Comparison of ENCODE assay signal across 1 cellular context in the genomic region with DNA sequence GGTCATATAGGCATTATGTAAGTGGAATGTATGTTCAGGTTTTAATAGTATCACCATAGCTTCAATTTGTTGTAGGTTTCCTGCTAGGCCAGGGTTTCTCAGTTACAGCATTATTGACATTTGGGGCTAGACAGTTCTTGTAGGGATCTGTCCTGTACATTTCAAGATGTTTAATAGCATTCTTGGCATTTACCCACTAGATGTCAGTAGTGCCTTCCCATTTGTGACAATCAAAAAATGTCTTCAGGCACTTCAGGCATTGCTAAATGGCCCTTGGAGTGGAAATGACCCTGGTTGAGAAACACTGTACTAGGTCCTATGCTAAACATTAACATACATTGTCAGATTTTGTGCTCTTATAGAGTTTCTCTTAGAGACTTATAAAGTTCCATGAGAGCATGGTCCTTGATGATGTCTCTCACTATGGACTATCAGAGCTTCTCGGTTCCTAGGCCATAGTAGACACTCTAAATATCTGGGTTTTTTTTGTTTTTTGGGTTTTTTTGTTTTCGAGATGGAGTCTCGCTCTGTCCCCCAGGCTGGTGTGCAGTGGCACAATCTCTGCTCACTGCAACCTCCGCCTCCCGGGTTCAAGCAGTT.
TF ChIP-seq lines count a peak whose summit lies in the region.

No MANE protein-coding gene starts in this region.

TF ChIP-seq in GM12878, 131 proteins besides CTCF, POLR2A, EP300 and RAD21:
- TF ChIP-seq TCF7 (IDR thresholded peaks at IDR 0.05; ENCODE audit: borderline replicate concordance) (no peak), PAX8 (IDR thresholded peaks at IDR 0.05) (no peak), YY1 (IDR thresholded peaks at IDR 0.05; ENCODE audit: low read depth, low read length) (0 out of 2 replicates have a peak, but pooled peaks have one; percentile 22), SIN3A (IDR thresholded peaks at IDR 0.05; ENCODE audit: low read depth, low read length) (peak; percentile 11; the same call in 1 of the 2 replicates), POU2F2 (IDR thresholded peaks at IDR 0.05; ENCODE audit: borderline replicate concordance, low read depth, low read length) (peak; percentile 55; the same call in 1 of the 3 replicates), ZNF207 (IDR thresholded peaks at IDR 0.05; ENCODE audit: borderline replicate concordance) (0 out of 2 replicates have a peak, but pooled peaks have one; percentile 27), SMC3 (IDR thresholded peaks at IDR 0.05; ENCODE audit: borderline replicate concordance, low read length) (peak; percentile 76), DPF2 (IDR thresholded peaks at IDR 0.05) (no peak), SIX5 (IDR thresholded peaks at IDR 0.05; ENCODE audit: low read depth, low read length, severe bottlenecking) (no peak), SMARCA5 (IDR thresholded peaks at IDR 0.05) (peak; percentile 46; the same call in 1 of the 2 replicates), STAT1 (conservative IDR thresholded peaks at IDR 0.05) (no peak)
- TF ChIP-seq, protein P1, sequence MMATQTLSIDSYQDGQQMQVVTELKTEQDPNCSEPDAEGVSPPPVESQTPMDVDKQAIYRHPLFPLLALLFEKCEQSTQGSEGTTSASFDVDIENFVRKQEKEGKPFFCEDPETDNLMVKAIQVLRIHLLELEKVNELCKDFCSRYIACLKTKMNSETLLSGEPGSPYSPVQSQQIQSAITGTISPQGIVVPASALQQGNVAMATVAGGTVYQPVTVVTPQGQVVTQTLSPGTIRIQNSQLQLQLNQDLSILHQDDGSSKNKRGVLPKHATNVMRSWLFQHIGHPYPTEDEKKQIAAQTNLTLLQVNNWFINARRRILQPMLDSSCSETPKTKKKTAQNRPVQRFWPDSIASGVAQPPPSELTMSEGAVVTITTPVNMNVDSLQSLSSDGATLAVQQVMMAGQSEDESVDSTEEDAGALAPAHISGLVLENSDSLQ (IDR thresholded peaks at IDR 0.05), result 0 out of 2 replicates have a peak, but pooled peaks have one; percentile 19
- TF ChIP-seq, protein P2, sequence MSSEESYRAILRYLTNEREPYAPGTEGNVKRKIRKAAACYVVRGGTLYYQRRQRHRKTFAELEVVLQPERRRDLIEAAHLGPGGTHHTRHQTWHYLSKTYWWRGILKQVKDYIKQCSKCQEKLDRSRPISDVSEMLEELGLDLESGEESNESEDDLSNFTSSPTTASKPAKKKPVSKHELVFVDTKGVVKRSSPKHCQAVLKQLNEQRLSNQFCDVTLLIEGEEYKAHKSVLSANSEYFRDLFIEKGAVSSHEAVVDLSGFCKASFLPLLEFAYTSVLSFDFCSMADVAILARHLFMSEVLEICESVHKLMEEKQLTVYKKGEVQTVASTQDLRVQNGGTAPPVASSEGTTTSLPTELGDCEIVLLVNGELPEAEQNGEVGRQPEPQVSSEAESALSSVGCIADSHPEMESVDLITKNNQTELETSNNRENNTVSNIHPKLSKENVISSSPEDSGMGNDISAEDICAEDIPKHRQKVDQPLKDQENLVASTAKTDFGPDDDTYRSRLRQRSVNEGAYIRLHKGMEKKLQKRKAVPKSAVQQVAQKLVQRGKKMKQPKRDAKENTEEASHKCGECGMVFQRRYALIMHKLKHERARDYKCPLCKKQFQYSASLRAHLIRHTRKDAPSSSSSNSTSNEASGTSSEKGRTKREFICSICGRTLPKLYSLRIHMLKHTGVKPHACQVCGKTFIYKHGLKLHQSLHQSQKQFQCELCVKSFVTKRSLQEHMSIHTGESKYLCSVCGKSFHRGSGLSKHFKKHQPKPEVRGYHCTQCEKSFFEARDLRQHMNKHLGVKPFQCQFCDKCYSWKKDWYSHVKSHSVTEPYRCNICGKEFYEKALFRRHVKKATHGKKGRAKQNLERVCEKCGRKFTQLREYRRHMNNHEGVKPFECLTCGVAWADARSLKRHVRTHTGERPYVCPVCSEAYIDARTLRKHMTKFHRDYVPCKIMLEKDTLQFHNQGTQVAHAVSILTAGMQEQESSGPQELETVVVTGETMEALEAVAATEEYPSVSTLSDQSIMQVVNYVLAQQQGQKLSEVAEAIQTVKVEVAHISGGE (CRISPR knock-in tag; IDR thresholded peaks at IDR 0.05), result no peak
